In the genomic region with DNA sequence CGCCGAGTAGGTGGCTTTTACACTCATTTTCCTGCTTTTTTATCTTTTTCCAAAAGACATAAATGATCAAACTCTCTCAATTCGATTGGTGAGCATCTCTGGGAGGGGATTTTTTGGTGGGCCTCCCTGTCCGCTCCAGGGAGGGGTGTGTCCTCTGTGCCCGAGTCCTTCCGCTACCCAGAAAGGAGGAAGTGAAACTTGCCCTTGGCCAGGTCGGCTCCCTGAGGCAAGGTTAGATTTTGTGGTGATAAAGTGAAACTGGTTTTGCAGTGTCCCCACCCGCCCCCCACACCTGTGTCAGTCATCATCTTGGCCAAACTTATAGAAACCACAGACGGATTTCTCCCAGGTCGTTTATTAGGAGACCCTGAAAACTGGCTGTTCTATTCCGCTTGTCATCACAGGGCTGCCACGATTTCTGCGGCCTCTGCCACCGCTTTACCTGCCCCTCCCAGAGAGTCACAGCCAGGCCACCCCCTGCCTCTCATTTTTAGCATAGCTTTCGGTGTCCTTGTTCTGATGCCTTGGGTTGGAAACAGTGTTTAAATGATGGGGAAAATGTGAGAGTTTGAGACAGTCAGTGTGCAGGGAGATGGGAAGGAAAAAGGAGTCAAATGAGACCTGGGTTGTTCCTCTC, we compare ENCODE assay signal across 12 cellular contexts.
DNase-seq lines count a peak whose midpoint lies in the region; ATAC-seq and TF ChIP-seq lines count a peak whose summit lies in the region.
"Had no signal": no experiment of that assay in that cellular context is flagged by ENCODE, and none has a peak within 500 bp of the region (broad histone marks: within the 10 kb centered on the region; RNA-seq: fewer than 3 reads in every experiment).

No MANE protein-coding gene starts in this region.

- peak overlapping the region; percentile 25 for H3K27ac Mint-ChIP-seq in activated naive CD8-positive, alpha-beta T cell treated with anti-CD3 and anti-CD28 coated beads for 36 hours

- WGBS in suprapubic skin, result 75% methylated on average over 15 of the region's 15 CpGs

- no peak for TF ChIP-seq EP300 in suprapubic skin (IDR thresholded peaks at IDR 0.05)

- H3K4me3 ChIP-seq in suprapubic skin, result no peak overlapping the region
- H3K4me3 ChIP-seq: SJCRH30 had no signal

- H3K27me3 ChIP-seq in suprapubic skin, result no peaks in the 10 kb centered on the region
- H3K27me3 ChIP-seq: SJCRH30 had no signal

- peak; percentile 72 for ATAC-seq in HG03432 (IDR thresholded peaks at IDR 0.05; ENCODE audit: unreplicated experiment)
- ATAC-seq in HG03280 (IDR thresholded peaks at IDR 0.05; ENCODE audit: unreplicated experiment), result no peak

- TF ChIP-seq POLR2A in suprapubic skin (IDR thresholded peaks at IDR 0.05) (no peak), erythroblast (IDR thresholded peaks at IDR 0.05; ENCODE audit: low read length) (no peak)

- H3K4me3 Mint-ChIP-seq in activated naive CD8-positive, alpha-beta T cell treated with anti-CD3 and anti-CD28 coated beads for 36 hours, result no peak overlapping the region

- peaks cover 24% of the 10 kb centered on the region for H3K27me3 Mint-ChIP-seq in activated naive CD8-positive, alpha-beta T cell treated with anti-CD3 and anti-CD28 coated beads for 36 hours

- no peaks in the 10 kb centered on the region for H3K9me3 Mint-ChIP-seq in activated naive CD8-positive, alpha-beta T cell treated with anti-CD3 and anti-CD28 coated beads for 36 hours

- H3K4me1 Mint-ChIP-seq in activated naive CD8-positive, alpha-beta T cell treated with anti-CD3 and anti-CD28 coated beads for 36 hours, result peaks cover 16% of the 10 kb centered on the region

- DNase-seq in activated effector memory CD4-positive, alpha-beta T cell treated with anti-CD3 and anti-CD28 coated beads, Interleukin-2, amount 50 U/mL, for 16 hours, result peak; percentile 45
- no peak for DNase-seq in activated effector memory CD4-positive, alpha-beta T cell treated with Interleukin-2 at 50 U/mL for 16 hours
- peak; percentile 22 for DNase-seq in activated naive CD8-positive, alpha-beta T cell treated with anti-CD3 and anti-CD28 coated beads for 36 hours
- DNase-seq in suprapubic skin (ENCODE audit: low spot score in 2 of 2), result peak in 1 of 2 donors; percentile 49
- DNase-seq in globus pallidus (ENCODE audit: low spot score), result no peak
- no peak for DNase-seq in erythroblast (lab: John Stamatoyannopoulos, UW)
- DNase-seq: activated CD8-positive, alpha-beta memory T cell treated with anti-CD3 and anti-CD28 coated beads, Interleukin-2, amount 50 U/mL, for 48 hours; NCI-H1694 treated with DMSO at 0.1 percent for 48 hours; SJCRH30; stimulated activated CD4-positive, alpha-beta T cell treated with anti-CD3 and anti-CD28 coated beads, Interleukin-4, amount 100 ng/mL, for 24 hours had no signal

- H3K36me3 Mint-ChIP-seq in activated naive CD8-positive, alpha-beta T cell treated with anti-CD3 and anti-CD28 coated beads for 36 hours, result no peaks in the 10 kb centered on the region

- H3K36me3 ChIP-seq in suprapubic skin, result peaks cover 33% of the 10 kb centered on the region

- no peak for TF ChIP-seq CTCF in suprapubic skin (IDR thresholded peaks at IDR 0.05)

- H3K9me3 ChIP-seq in suprapubic skin, result no peaks in the 10 kb centered on the region
- H3K9me3 ChIP-seq: SJCRH30 had no signal

- H3K27ac ChIP-seq in suprapubic skin, result peak overlapping the region; percentile 42
- H3K27ac ChIP-seq: SJCRH30 had no signal

- peaks cover 27% of the 10 kb centered on the region for H3K4me1 ChIP-seq in suprapubic skin

Comparison
In these comparisons a context has a peak if more than half of its experiments do, and no peak if none do; other contexts are left out.
1. DNase-seq: peak in activated effector memory CD4-positive, alpha-beta T cell treated with anti-CD3 and anti-CD28 coated beads, Interleukin-2, amount 50 U/mL, for 16 hours (single experiment) and activated naive CD8-positive, alpha-beta T cell treated with anti-CD3 and anti-CD28 coated beads for 36 hours (single experiment); none in activated effector memory CD4-positive, alpha-beta T cell treated with Interleukin-2 at 50 U/mL for 16 hours (single experiment), globus pallidus (single experiment) and erythroblast (0 of 2).